ENCODE assay signal across 9 cellular contexts in the genomic region with DNA sequence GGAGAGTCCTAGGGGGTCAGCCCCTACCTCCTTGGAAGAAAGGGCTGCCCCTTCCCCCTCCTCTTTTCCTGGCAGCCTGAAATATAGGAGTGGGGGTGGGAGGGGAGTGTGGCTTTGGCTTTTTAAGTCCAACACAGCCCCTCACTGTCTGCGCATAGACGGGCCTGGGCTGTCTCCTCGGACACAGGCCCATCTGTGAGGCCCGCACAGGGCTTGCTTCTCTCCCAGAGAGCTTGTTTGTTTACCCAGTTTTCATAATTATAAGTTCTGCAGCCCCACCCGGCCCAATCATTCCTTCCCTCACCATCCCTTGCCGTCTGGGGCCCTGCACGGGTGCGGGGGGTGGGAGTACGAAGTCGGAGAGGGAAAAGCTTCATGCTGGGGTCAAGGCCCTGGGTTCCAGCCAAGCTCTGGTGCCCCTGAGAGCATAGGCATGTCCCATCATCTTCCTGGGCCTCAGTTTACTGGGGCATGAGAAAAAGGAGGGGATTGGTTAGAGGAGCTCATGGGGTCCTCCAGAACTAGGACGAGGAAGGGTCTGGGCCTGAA. TPM values are rescaled to one million over a fixed set of nuclear protein-coding genes. Genes with fewer than 3 reads are reported as not detected.
A peak's percentile ranks its signal among the peaks of the same experiment; 100 is the strongest.
DNase-seq lines count a peak whose midpoint lies in the region; ATAC-seq and TF ChIP-seq lines count a peak whose summit lies in the region.
"Had no signal": no experiment of that assay in that cellular context is flagged by ENCODE, and none has a peak within 500 bp of the region (broad histone marks: within the 10 kb centered on the region; RNA-seq: fewer than 3 reads in every experiment).

No MANE protein-coding gene starts in this region.

- no peak for TF ChIP-seq CTCF in brain microvascular endothelial cell (IDR thresholded peaks at IDR 0.05; ENCODE audit: low read depth, low read length, missing control alignments)

- 36% methylated on average over 11 of the region's 11 CpGs for WGBS in urinary bladder

- peaks cover 79% of the 10 kb centered on the region for H3K4me1 ChIP-seq in mucosa of stomach (ENCODE audit: control insufficient read depth, insufficient read depth, low read length)
- H3K4me1 ChIP-seq in urinary bladder (ENCODE audit: insufficient read depth): peaks cover 8% of the 10 kb centered on the region

- ATAC-seq in Right ventricle myocardium inferior: no peak

- H3K4me3 ChIP-seq in brain microvascular endothelial cell (ENCODE audit: low read depth, low read length) (no peak overlapping the region), mucosa of stomach (ENCODE audit: low read length) (no peak overlapping the region), urinary bladder (ENCODE audit: low read depth, low read length) (no peak overlapping the region)

- DNase-seq in Right ventricle myocardium inferior (ENCODE audit: missing footprints) (peak; percentile 67), cardiac septum (ENCODE audit: low spot score) (no peak), brain microvascular endothelial cell (no peak), ACHN (no peak), DMS153 treated with DMSO at 0.1 percent for 48 hours (lab: John Stamatoyannopoulos, UW; ENCODE audit: unreplicated experiment) (no peak), NCI-H446 treated with DMSO at 0.1 percent for 48 hours (lab: John Stamatoyannopoulos, UW) (no peak)
- DNase-seq: NCI-H1092 treated with DMSO at 0.1 percent for 48 hours had no signal

- peak overlapping the region; percentile 46 for H3K9ac ChIP-seq in mucosa of stomach (ENCODE audit: low read length)

- H3K36me3 ChIP-seq in brain microvascular endothelial cell (replicated peaks) (peaks cover 47% of the 10 kb centered on the region), mucosa of stomach (ENCODE audit: control insufficient read depth, insufficient read depth, low read length) (peaks cover 9% of the 10 kb centered on the region), urinary bladder (ENCODE audit: insufficient read depth) (no peaks in the 10 kb centered on the region)

- H3K27ac ChIP-seq in brain microvascular endothelial cell (peak overlapping the region; percentile 19), urinary bladder (ENCODE audit: low read depth) (peak overlapping the region; percentile 86)

- in situ Hi-C loops in brain microvascular endothelial cell (cut with HindIII; ENCODE audit: low pct_ligation_motif_present, low sequenced_read_pairs): no loop called here
- in situ Hi-C loops in ACHN (cut with HindIII; ENCODE audit: low pct_ligation_motif_present, low pct_unique_long_range_greater_than_20kb, low sequenced_read_pairs): no loop called here

- intact Hi-C loops in Right ventricle myocardium inferior (cut with DNase I): no loop called here
- intact Hi-C loops in cardiac septum (cut with DNase I): no loop called here

- H3K27me3 ChIP-seq in brain microvascular endothelial cell (replicated peaks) (no peaks in the 10 kb centered on the region), mucosa of stomach (ENCODE audit: control insufficient read depth, insufficient read depth, low read length) (no peaks in the 10 kb centered on the region)

- H3K9me3 ChIP-seq in mucosa of stomach (ENCODE audit: control insufficient read depth, low read length): no peaks in the 10 kb centered on the region

RNA-seq across cellular contexts. Expression of a gene that starts 54.0 kb away (rescaled TPM):
- total RNA-seq in Right ventricle myocardium inferior (51.5 TPM), cardiac septum (46.6 TPM), urinary bladder (13.7 TPM)
- polyA plus RNA-seq in urinary bladder: 28.9 TPM
